ENCODE assay signal across 26 cellular contexts in genomic region chr1:2097386-2098300, GRCh38. TPM values are rescaled to one million over a fixed set of nuclear protein-coding genes. Genes with fewer than 3 reads are reported as not detected.
DNase-seq lines count a peak whose midpoint lies in the region; ATAC-seq and TF ChIP-seq lines count a peak whose summit lies in the region.
"Had no signal": no experiment of that assay in that cellular context is flagged by ENCODE, and none has a peak within 500 bp of the region (broad histone marks: within the 10 kb centered on the region; RNA-seq: fewer than 3 reads in every experiment).

No MANE protein-coding gene starts in this region.

- intact Hi-C loops in mucosa of descending colon (cut with DNase I, micrococcal nuclease): no loop called here
- intact Hi-C loops in tibial artery (cut with DNase I; ENCODE audit: low total_unique reads): no loop called here

- H3K36me3 ChIP-seq in mucosa of descending colon (ENCODE audit: low read depth) (no peaks in the 10 kb centered on the region), tibial artery (no peaks in the 10 kb centered on the region)
- H3K36me3 ChIP-seq: right atrium auricular region had no signal

- no peak for TF ChIP-seq CTCF in mucosa of descending colon (IDR thresholded peaks at IDR 0.05)
- TF ChIP-seq CTCF in tibial artery (IDR thresholded peaks at IDR 0.05): no peak

- H3K9me3 ChIP-seq in mucosa of descending colon (peaks cover 14% of the 10 kb centered on the region), tibial artery (peaks cover 0 to 7% (median 0%) of the 10 kb centered on the region in 3 donors)
- H3K9me3 ChIP-seq: right atrium auricular region had no signal

- H3K4me3 ChIP-seq in mucosa of descending colon: no peak overlapping the region
- H3K4me3 ChIP-seq in tibial artery: no peak overlapping the region
- H3K4me3 ChIP-seq: GM12878, right atrium auricular region had no signal

- ATAC-seq in esophagus mucosa (peak; percentile 48), mucosa of descending colon (peak; percentile 62)
- ATAC-seq: GM12878; naive thymus-derived CD4-positive, alpha-beta T cell; SK-N-SH treated with all-trans-retinoic acid at 6 μM for 48 hours had no signal

- peak; percentile 23 for DNase-seq in DMS53 treated with DMSO at 0.1 percent for 48 hours (lab: John Stamatoyannopoulos, UW; ENCODE audit: unreplicated experiment)
- peak; percentile 67 for DNase-seq in RKO (ENCODE audit: low spot score)
- no peak for DNase-seq in mucosa of descending colon
- no peak for DNase-seq in amygdala (lab: John Stamatoyannopoulos, UW)
- no peak for DNase-seq in tibial artery
- no peak for DNase-seq in cortex of kidney (lab: John Stamatoyannopoulos, UW)
- no peak for DNase-seq in COLO829 (ENCODE audit: low spot score)
- DNase-seq: activated B cell treated with CpG ODN at 0.5 μM for 24 hours; activated CD4-positive, alpha-beta memory T cell treated with anti-CD3 and anti-CD28 coated beads, Interleukin-2, amount 10 ng/mL, durations not matched to agents 7 days and 5 days; activated gamma-delta T cell; Calu3; effector memory CD4-positive, alpha-beta T cell; IMR-90; naive thymus-derived CD4-positive, alpha-beta T cell; NCI-H1105 treated with DMSO at 0.1 percent for 48 hours; NCI-H2029 treated with DMSO at 0.1 percent for 48 hours; NCI-H345; NCI-H748 treated with DMSO at 0.1 percent for 48 hours; stimulated activated CD4-positive, alpha-beta T cell treated with anti-CD3 and anti-CD28 coated beads, Interleukin-12 subunit alpha, Interleukin-12 subunit beta, amount 100 ng/mL, for 4 hours; stimulated activated CD4-positive, alpha-beta T cell treated with anti-CD3 and anti-CD28 coated beads, Interleukin-4, amount 100 ng/mL, for 4 hours; stimulated activated naive CD4-positive, alpha-beta T cell; T1000 had no signal

- H3K4me1 ChIP-seq in mucosa of descending colon (ENCODE audit: low read depth) (peaks cover 2% of the 10 kb centered on the region), tibial artery (no peaks in the 10 kb centered on the region)
- H3K4me1 ChIP-seq: right atrium auricular region had no signal

- H3K27me3 ChIP-seq in tibial artery: peaks cover 0 to 30% of the 10 kb centered on the region in 2 donors
- H3K27me3 ChIP-seq: right atrium auricular region had no signal

- H3K27ac ChIP-seq in tibial artery: no peak overlapping the region
- H3K27ac ChIP-seq: right atrium auricular region had no signal

RNA-seq across cellular contexts. Expression of gene PRKCZ, which starts 47.4 kb away (rescaled TPM):
- 21.3 TPM for total RNA-seq in esophagus mucosa
- total RNA-seq in mucosa of descending colon: 10 to 100 TPM; 38.9 to 80.2 (median 53.7) TPM

Comparison
In these comparisons a context has a peak if more than half of its experiments do, and no peak if none do; other contexts are left out.
1. DNase-seq: peak in DMS53 treated with DMSO at 0.1 percent for 48 hours (single experiment) and RKO (single experiment); none in mucosa of descending colon (0 of 3), amygdala (0 of 56), tibial artery (0 of 2), cortex of kidney (single experiment) and COLO829 (single experiment).